1 cellular context compared by ENCODE assay signal in the genomic region with DNA sequence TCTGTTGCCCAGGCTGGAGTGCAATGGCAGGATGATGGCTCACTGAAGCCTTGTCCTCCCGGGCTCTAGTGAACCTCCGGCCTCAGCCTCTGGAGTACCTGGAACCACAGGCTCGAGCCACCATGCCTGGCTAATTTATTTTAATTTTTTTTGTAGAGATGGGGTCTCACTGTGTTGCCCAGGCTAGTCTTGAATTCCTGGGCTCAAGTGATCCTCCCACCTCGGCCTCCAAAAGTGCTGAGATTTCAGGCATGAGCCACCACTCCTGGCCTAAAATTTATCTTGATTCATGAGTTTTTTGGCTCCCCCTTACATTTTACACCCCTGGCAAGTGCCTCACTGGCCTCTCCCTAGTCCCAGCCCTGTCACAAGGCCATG.
TF ChIP-seq lines count a peak whose summit lies in the region.

No MANE protein-coding gene starts in this region.

TF ChIP-seq in H1, 55 proteins besides CTCF, POLR2A, EP300 and RAD21:
- TF ChIP-seq CHD1 (IDR thresholded peaks at IDR 0.05; ENCODE audit: low read depth, low read length) (no peak), CTBP2 (IDR thresholded peaks at IDR 0.05; ENCODE audit: borderline replicate concordance, insufficient read depth, insufficient read length, low read length) (no peak), HDAC2 (IDR thresholded peaks at IDR 0.05; ENCODE audit: borderline replicate concordance in 1 of 2, low read depth in 2 of 2, low read length in 2 of 2) (no peak), PHF8 (conservative IDR thresholded peaks at IDR 0.05; ENCODE audit: low read depth, low read length) (no peak), JUND (IDR thresholded peaks at IDR 0.05; ENCODE audit: low read length) (no peak), ZNF274 (IDR thresholded peaks at IDR 0.05; ENCODE audit: borderline replicate concordance, extremely low read depth, low read length) (no peak), GABPA (IDR thresholded peaks at IDR 0.05; ENCODE audit: borderline replicate concordance, insufficient read depth, low read length) (no peak), CBX8 (IDR thresholded peaks at IDR 0.05; ENCODE audit: borderline replicate concordance, low read depth, low read length) (no peak), BACH1 (IDR thresholded peaks at IDR 0.05; ENCODE audit: low read length) (no peak), NRF1 (IDR thresholded peaks at IDR 0.05; ENCODE audit: low read depth, low read length) (no peak), CHD2 (IDR thresholded peaks at IDR 0.05; ENCODE audit: low read length) (no peak), TBP (IDR thresholded peaks at IDR 0.05; ENCODE audit: low read depth, low read length) (no peak), CBX5 (IDR thresholded peaks at IDR 0.05; ENCODE audit: low read depth, low read length) (no peak), BCL11A (IDR thresholded peaks at IDR 0.05; ENCODE audit: low read depth in 2 of 2, low read length in 2 of 2) (no peak)
